Comparison of ENCODE assay signal across 25 cellular contexts in the genomic region with DNA sequence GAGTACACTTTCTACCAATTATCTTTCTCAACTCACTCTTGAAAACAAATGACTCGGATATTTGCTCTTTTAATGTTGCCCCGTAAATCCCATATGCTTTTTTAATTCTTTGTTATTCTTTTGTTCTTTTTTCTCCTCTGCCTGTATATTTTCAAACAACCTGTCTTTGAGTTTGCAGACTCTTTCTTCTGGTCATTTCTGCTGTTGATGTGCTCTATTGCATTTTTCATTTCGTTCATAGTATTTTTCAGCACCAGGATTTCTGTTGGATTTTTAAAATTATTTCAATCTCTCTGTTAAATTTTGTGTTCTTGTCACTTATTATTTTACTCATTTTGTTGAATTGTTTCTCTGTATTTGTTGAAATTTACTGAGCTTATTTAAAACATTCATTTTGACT.
"Had no signal": no experiment of that assay in that cellular context is flagged by ENCODE, and none has a peak within 500 bp of the region (broad histone marks: within the 10 kb centered on the region; RNA-seq: fewer than 3 reads in every experiment).

No MANE protein-coding gene starts in this region.

- H3K4me2 ChIP-seq: hepatocyte, smooth muscle cell had no signal

- H3K4me3 ChIP-seq: hepatocyte, left ventricle myocardium inferior, lung, mucosa of descending colon, pancreas, prostate gland, sigmoid colon, smooth muscle cell, tibial nerve, uterus had no signal

- ATAC-seq: mucosa of descending colon; naive thymus-derived CD4-positive, alpha-beta T cell; natural killer cell treated with Interleukin-12 subunit alpha and Interleukin-12 subunit beta and Interleukin-15 and Interleukin-18, amount 100 ng/mL, for 72 hours; pancreas; right cardiac atrium; stimulated activated memory B cell treated with anti-CD40 and anti-IgM and Interleukin-4, amounts not matched to agents 10 μg/mL and 1 μg/mL and 100 μg/mL, for 72 hours; stimulated activated naive CD8-positive, alpha-beta T cell treated with anti-CD3 and anti-CD28 coated beads, Interleukin-15, amount 100 ng/mL, for 72 hours had no signal

- DNase-seq: islet precursor cell; left ventricle myocardium inferior; midbrain; mucosa of descending colon; naive thymus-derived CD4-positive, alpha-beta T cell; pancreas; posterior cingulate gyrus; retina; right cardiac atrium; sigmoid colon; stimulated activated CD4-positive, alpha-beta T cell treated with anti-CD3 and anti-CD28 coated beads, Interleukin-1b, Interleukin-23, amount 100 ng/mL, for 48 hours; stimulated activated CD4-positive, alpha-beta T cell treated with anti-CD3 and anti-CD28 coated beads, Interleukin-2, amount 100 ng/mL, for 48 hours; stimulated activated CD4-positive, alpha-beta T cell treated with anti-CD3 and anti-CD28 coated beads, Interleukin-4, amount 100 ng/mL, for 4 hours; stimulated activated CD8-positive, alpha-beta memory T cell treated with anti-CD3 and anti-CD28 coated beads, Interleukin-4, amount 100 ng/mL, for 48 hours; stimulated activated naive CD4-positive, alpha-beta T cell treated with Interleukin-2 at 50 U/mL for 16 hours; stimulated activated naive CD8-positive, alpha-beta T cell treated with anti-CD3 and anti-CD28 coated beads, Interleukin-15, amount 100 ng/mL, for 72 hours; substantia nigra; uterus had no signal

- H3K36me3 ChIP-seq: left ventricle myocardium inferior, pancreas, prostate gland, sigmoid colon, tibial nerve, uterus had no signal

- H2AFZ ChIP-seq: hepatocyte had no signal

- FAIRE-seq: pancreas had no signal

- H3K9me3 ChIP-seq: pancreas, prostate gland, uterus had no signal

- H3K27ac ChIP-seq: hepatocyte, left ventricle myocardium inferior, pancreas, prostate gland, sigmoid colon, tibial nerve, uterus had no signal

- H3K4me1 ChIP-seq: left ventricle myocardium inferior, pancreas, prostate gland, uterus had no signal

- H3K27me3 ChIP-seq: hepatocyte, pancreas, sigmoid colon, tibial nerve, uterus had no signal

- H3K79me2 ChIP-seq: hepatocyte had no signal
